11 cellular contexts compared by ENCODE assay signal in genomic region chr16:85328665-85329058, GRCh38.
A peak's percentile ranks its signal among the peaks of the same experiment; 100 is the strongest.
DNase-seq lines count a peak whose midpoint lies in the region; ATAC-seq and TF ChIP-seq lines count a peak whose summit lies in the region.
"Had no signal": no experiment of that assay in that cellular context is flagged by ENCODE, and none has a peak within 500 bp of the region (broad histone marks: within the 10 kb centered on the region; RNA-seq: fewer than 3 reads in every experiment).

No MANE protein-coding gene starts in this region.

- H3K9me3 Mint-ChIP-seq in dendritic cell treated with granulocyte-macrophage colony-stimulating factor and Interleukin-4, amounts not matched to agents 40 ng/mL and 50 ng/mL, for 4 days: peaks cover 9% of the 10 kb centered on the region
- H3K9me3 Mint-ChIP-seq in neural crest cell: no peaks in the 10 kb centered on the region
- no peaks in the 10 kb centered on the region for H3K9me3 Mint-ChIP-seq in CD8-positive, alpha-beta T cell
- H3K9me3 Mint-ChIP-seq: activated CD4-positive, alpha-beta T cell treated with anti-CD3 and anti-CD28 coated beads, Interleukin-2, amount 10 ng/mL, durations not matched to agents 24 days and 14 days; activated T-helper 2 cell treated with anti-CD3 and anti-CD28 coated beads, Interferon-gamma antibody, Interleukin-2, Interleukin-4, amounts not matched to agents 10 μg/mL and 5 μg/mL and 100 μg/mL, durations not matched to agents 14 hours and 24 hours and 36 hours had no signal

- H3K4me3 Mint-ChIP-seq in dendritic cell treated with granulocyte-macrophage colony-stimulating factor and Interleukin-4, amounts not matched to agents 40 ng/mL and 50 ng/mL, for 4 days: peak overlapping the region; percentile 28
- H3K4me3 Mint-ChIP-seq in neural crest cell: peak overlapping the region; percentile 74
- H3K4me3 Mint-ChIP-seq in CD8-positive, alpha-beta T cell: no peak overlapping the region
- H3K4me3 Mint-ChIP-seq: activated CD4-positive, alpha-beta T cell treated with anti-CD3 and anti-CD28 coated beads, Interleukin-2, amount 10 ng/mL, durations not matched to agents 24 days and 14 days had no signal

- peak overlapping the region; percentile 46 for H3K4me3 ChIP-seq in HUES64 (ENCODE audit: low read length)
- H3K4me3 ChIP-seq in CD8-positive, alpha-beta T cell (ENCODE audit: low read depth, low read length): no peak overlapping the region

- CTCF ChIA-PET in CD8-positive, alpha-beta T cell (lab: Charles Lee): interaction anchor here (1.6 kb wide), 1 partner anchor 22 kb away, joined by 7 read pairs; no protein-coding TSS in a partner anchor

- H3K27ac ChIP-seq in HUES64 (ENCODE audit: low read depth, low read length): peak overlapping the region; percentile 95
- no peak overlapping the region for H3K27ac ChIP-seq in CD8-positive, alpha-beta T cell (ENCODE audit: low read depth, low read length)
- H3K27ac ChIP-seq: KMS-11 had no signal

- H3K4me1 Mint-ChIP-seq in dendritic cell treated with granulocyte-macrophage colony-stimulating factor and Interleukin-4, amounts not matched to agents 40 ng/mL and 50 ng/mL, for 4 days (ENCODE audit: low read depth): peaks cover 15% of the 10 kb centered on the region
- H3K4me1 Mint-ChIP-seq in neural crest cell: peaks cover 40% of the 10 kb centered on the region
- H3K4me1 Mint-ChIP-seq in CD8-positive, alpha-beta T cell (ENCODE audit: low read depth): peaks cover 8% of the 10 kb centered on the region

- peaks cover 61% of the 10 kb centered on the region for H3K27me3 Mint-ChIP-seq in dendritic cell treated with granulocyte-macrophage colony-stimulating factor and Interleukin-4, amounts not matched to agents 40 ng/mL and 50 ng/mL, for 4 days
- peaks cover 59% of the 10 kb centered on the region for H3K27me3 Mint-ChIP-seq in neural crest cell (ENCODE audit: low read depth)
- peaks cover 2% of the 10 kb centered on the region for H3K27me3 Mint-ChIP-seq in CD8-positive, alpha-beta T cell (ENCODE audit: low read depth)

- peak overlapping the region; percentile 69 for H3K9ac ChIP-seq in HUES64 (ENCODE audit: low read depth, low read length)
- H3K9ac ChIP-seq: KMS-11 had no signal

- POLR2A ChIA-PET in CD8-positive, alpha-beta T cell (lab: Charles Lee): no interaction called here

- no peaks in the 10 kb centered on the region for H3K36me3 ChIP-seq in HUES64 (ENCODE audit: insufficient read depth, low read length)
- no peaks in the 10 kb centered on the region for H3K36me3 ChIP-seq in CD8-positive, alpha-beta T cell (ENCODE audit: insufficient read depth, low read length)

- DNase-seq in NCI-H146 (lab: John Stamatoyannopoulos, UW): peak; percentile 85
- DNase-seq in NCI-H146 treated with DMSO at 0.1 percent for 48 hours (lab: John Stamatoyannopoulos, UW; ENCODE audit: unreplicated experiment): no peak
- DNase-seq in neural crest cell (ENCODE audit: low read depth, low spot score): peak; percentile 65
- DNase-seq in CD8-positive, alpha-beta T cell: no peak
- no peak for DNase-seq in posterior cingulate gyrus
- DNase-seq: activated CD4-positive, alpha-beta T cell treated with anti-CD3 and anti-CD28 coated beads, Interleukin-2, amount 10 ng/mL, durations not matched to agents 24 days and 14 days had no signal

- TF ChIP-seq CTCF in neural crest cell (conservative IDR thresholded peaks at IDR 0.05): no peak
- no peak for TF ChIP-seq CTCF in CD8-positive, alpha-beta T cell (IDR thresholded peaks at IDR 0.05)

- H3K4me1 ChIP-seq in HUES64 (ENCODE audit: insufficient read depth, low read length): peaks cover 28% of the 10 kb centered on the region
- H3K4me1 ChIP-seq in CD8-positive, alpha-beta T cell (ENCODE audit: insufficient read depth, low read length): peaks cover 9% of the 10 kb centered on the region

- H3K27me3 ChIP-seq in HUES64 (ENCODE audit: insufficient read depth, low read length): peaks cover 34% of the 10 kb centered on the region
- H3K27me3 ChIP-seq in CD8-positive, alpha-beta T cell (ENCODE audit: insufficient read depth, low read length): no peaks in the 10 kb centered on the region

- WGBS in HUES64: under 1% methylated on average over 17 of the region's 17 CpGs

- H3K9me3 ChIP-seq in HUES64 (ENCODE audit: insufficient read depth, low read depth, low read length): no peaks in the 10 kb centered on the region
- H3K9me3 ChIP-seq in CD8-positive, alpha-beta T cell (ENCODE audit: low read length): no peaks in the 10 kb centered on the region

- H3K36me3 Mint-ChIP-seq in dendritic cell treated with granulocyte-macrophage colony-stimulating factor and Interleukin-4, amounts not matched to agents 40 ng/mL and 50 ng/mL, for 4 days (ENCODE audit: low read depth): no peaks in the 10 kb centered on the region
- peaks cover 2% of the 10 kb centered on the region for H3K36me3 Mint-ChIP-seq in neural crest cell (ENCODE audit: low read depth)
- H3K36me3 Mint-ChIP-seq in CD8-positive, alpha-beta T cell: no peaks in the 10 kb centered on the region

- H3K27ac Mint-ChIP-seq in dendritic cell treated with granulocyte-macrophage colony-stimulating factor and Interleukin-4, amounts not matched to agents 40 ng/mL and 50 ng/mL, for 4 days: no peak overlapping the region
- H3K27ac Mint-ChIP-seq in neural crest cell (ENCODE audit: unreplicated experiment): peak overlapping the region; percentile 88
- no peak overlapping the region for H3K27ac Mint-ChIP-seq in CD8-positive, alpha-beta T cell
- H3K27ac Mint-ChIP-seq: activated CD4-positive, alpha-beta T cell treated with anti-CD3 and anti-CD28 coated beads, Interleukin-2, amount 10 ng/mL, durations not matched to agents 24 days and 14 days; activated T-helper 2 cell treated with anti-CD3 and anti-CD28 coated beads, Interferon-gamma antibody, Interleukin-2, Interleukin-4, amounts not matched to agents 10 μg/mL and 5 μg/mL and 100 μg/mL, durations not matched to agents 14 hours and 24 hours and 36 hours had no signal

- no peak for ATAC-seq in CD8-positive, alpha-beta T cell
- ATAC-seq in activated CD4-positive, CD25-positive, alpha-beta regulatory T cell treated with anti-CD3 and anti-CD28 coated beads, Interleukin-2, amount 50 U/mL, for 24 hours: no peak

- intact Hi-C loops in dendritic cell treated with granulocyte-macrophage colony-stimulating factor and Interleukin-4, amounts not matched to agents 40 ng/mL and 50 ng/mL, for 4 days (cut with micrococcal nuclease): no loop called here
- intact Hi-C loops in CD8-positive, alpha-beta T cell (cut with DNase I, micrococcal nuclease): no loop called here
- intact Hi-C loops in posterior cingulate gyrus (cut with DNase I): no loop called here

Comparison
In these comparisons a context has a peak if more than half of its experiments do, and no peak if none do; other contexts are left out.
1. DNase-seq: peak in NCI-H146 (single experiment) and neural crest cell (single experiment); none in NCI-H146 treated with DMSO at 0.1 percent for 48 hours (single experiment), CD8-positive, alpha-beta T cell (0 of 7) and posterior cingulate gyrus (0 of 10).